ENCODE assay signal across 1 cellular context in genomic region chr9:32136700-32137339, GRCh38.
TF ChIP-seq lines count a peak whose summit lies in the region.

No MANE protein-coding gene starts in this region.

TF ChIP-seq in HepG2, 621 proteins besides CTCF, POLR2A, EP300 and RAD21 (continued from another document and continues in another):
- TF ChIP-seq, protein P1, sequence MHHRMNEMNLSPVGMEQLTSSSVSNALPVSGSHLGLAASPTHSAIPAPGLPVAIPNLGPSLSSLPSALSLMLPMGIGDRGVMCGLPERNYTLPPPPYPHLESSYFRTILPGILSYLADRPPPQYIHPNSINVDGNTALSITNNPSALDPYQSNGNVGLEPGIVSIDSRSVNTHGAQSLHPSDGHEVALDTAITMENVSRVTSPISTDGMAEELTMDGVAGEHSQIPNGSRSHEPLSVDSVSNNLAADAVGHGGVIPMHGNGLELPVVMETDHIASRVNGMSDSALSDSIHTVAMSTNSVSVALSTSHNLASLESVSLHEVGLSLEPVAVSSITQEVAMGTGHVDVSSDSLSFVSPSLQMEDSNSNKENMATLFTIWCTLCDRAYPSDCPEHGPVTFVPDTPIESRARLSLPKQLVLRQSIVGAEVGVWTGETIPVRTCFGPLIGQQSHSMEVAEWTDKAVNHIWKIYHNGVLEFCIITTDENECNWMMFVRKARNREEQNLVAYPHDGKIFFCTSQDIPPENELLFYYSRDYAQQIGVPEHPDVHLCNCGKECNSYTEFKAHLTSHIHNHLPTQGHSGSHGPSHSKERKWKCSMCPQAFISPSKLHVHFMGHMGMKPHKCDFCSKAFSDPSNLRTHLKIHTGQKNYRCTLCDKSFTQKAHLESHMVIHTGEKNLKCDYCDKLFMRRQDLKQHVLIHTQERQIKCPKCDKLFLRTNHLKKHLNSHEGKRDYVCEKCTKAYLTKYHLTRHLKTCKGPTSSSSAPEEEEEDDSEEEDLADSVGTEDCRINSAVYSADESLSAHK (CRISPR knock-in tag; IDR thresholded peaks at IDR 0.05; ENCODE audit: borderline replicate concordance) = no peak
- peak; percentile 55; the same call in 1 of the 2 replicates for TF ChIP-seq ZNF124 (CRISPR knock-in tag; IDR thresholded peaks at IDR 0.05)
- TF ChIP-seq SP140L (CRISPR knock-in tag; IDR thresholded peaks at IDR 0.05; ENCODE audit: borderline replicate concordance) = no peak
- peak; percentile 79 for TF ChIP-seq ZNF12 (CRISPR knock-in tag; IDR thresholded peaks at IDR 0.05)
- TF ChIP-seq, protein P2, sequence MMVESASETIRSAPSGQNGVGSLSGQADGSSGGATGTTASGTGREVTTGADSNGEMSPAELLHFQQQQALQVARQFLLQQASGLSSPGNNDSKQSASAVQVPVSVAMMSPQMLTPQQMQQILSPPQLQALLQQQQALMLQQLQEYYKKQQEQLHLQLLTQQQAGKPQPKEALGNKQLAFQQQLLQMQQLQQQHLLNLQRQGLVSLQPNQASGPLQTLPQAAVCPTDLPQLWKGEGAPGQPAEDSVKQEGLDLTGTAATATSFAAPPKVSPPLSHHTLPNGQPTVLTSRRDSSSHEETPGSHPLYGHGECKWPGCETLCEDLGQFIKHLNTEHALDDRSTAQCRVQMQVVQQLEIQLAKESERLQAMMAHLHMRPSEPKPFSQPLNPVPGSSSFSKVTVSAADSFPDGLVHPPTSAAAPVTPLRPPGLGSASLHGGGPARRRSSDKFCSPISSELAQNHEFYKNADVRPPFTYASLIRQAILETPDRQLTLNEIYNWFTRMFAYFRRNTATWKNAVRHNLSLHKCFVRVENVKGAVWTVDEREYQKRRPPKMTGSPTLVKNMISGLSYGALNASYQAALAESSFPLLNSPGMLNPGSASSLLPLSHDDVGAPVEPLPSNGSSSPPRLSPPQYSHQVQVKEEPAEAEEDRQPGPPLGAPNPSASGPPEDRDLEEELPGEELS (CRISPR knock-in tag; IDR thresholded peaks at IDR 0.05) = peak; percentile 97
- TF ChIP-seq, protein P3, sequence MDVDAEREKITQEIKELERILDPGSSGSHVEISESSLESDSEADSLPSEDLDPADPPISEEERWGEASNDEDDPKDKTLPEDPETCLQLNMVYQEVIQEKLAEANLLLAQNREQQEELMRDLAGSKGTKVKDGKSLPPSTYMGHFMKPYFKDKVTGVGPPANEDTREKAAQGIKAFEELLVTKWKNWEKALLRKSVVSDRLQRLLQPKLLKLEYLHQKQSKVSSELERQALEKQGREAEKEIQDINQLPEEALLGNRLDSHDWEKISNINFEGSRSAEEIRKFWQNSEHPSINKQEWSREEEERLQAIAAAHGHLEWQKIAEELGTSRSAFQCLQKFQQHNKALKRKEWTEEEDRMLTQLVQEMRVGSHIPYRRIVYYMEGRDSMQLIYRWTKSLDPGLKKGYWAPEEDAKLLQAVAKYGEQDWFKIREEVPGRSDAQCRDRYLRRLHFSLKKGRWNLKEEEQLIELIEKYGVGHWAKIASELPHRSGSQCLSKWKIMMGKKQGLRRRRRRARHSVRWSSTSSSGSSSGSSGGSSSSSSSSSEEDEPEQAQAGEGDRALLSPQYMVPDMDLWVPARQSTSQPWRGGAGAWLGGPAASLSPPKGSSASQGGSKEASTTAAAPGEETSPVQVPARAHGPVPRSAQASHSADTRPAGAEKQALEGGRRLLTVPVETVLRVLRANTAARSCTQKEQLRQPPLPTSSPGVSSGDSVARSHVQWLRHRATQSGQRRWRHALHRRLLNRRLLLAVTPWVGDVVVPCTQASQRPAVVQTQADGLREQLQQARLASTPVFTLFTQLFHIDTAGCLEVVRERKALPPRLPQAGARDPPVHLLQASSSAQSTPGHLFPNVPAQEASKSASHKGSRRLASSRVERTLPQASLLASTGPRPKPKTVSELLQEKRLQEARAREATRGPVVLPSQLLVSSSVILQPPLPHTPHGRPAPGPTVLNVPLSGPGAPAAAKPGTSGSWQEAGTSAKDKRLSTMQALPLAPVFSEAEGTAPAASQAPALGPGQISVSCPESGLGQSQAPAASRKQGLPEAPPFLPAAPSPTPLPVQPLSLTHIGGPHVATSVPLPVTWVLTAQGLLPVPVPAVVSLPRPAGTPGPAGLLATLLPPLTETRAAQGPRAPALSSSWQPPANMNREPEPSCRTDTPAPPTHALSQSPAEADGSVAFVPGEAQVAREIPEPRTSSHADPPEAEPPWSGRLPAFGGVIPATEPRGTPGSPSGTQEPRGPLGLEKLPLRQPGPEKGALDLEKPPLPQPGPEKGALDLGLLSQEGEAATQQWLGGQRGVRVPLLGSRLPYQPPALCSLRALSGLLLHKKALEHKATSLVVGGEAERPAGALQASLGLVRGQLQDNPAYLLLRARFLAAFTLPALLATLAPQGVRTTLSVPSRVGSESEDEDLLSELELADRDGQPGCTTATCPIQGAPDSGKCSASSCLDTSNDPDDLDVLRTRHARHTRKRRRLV (CRISPR knock-in tag; IDR thresholded peaks at IDR 0.05) = no peak
- TF ChIP-seq, protein P4, sequence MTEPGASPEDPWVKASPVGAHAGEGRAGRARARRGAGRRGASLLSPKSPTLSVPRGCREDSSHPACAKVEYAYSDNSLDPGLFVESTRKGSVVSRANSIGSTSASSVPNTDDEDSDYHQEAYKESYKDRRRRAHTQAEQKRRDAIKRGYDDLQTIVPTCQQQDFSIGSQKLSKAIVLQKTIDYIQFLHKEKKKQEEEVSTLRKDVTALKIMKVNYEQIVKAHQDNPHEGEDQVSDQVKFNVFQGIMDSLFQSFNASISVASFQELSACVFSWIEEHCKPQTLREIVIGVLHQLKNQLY (CRISPR knock-in tag; IDR thresholded peaks at IDR 0.05) = peak; percentile 65
- no peak for TF ChIP-seq RFXAP (CRISPR knock-in tag; IDR thresholded peaks at IDR 0.05; ENCODE audit: borderline replicate concordance)
- TF ChIP-seq SCMH1 (CRISPR knock-in tag; IDR thresholded peaks at IDR 0.05; ENCODE audit: borderline replicate concordance) = no peak
- peak; percentile 61 for TF ChIP-seq ATF1 (CRISPR knock-in tag; IDR thresholded peaks at IDR 0.05)
- TF ChIP-seq ZMYM2 (CRISPR knock-in tag; IDR thresholded peaks at IDR 0.05) = peak; percentile 85
- TF ChIP-seq HOMEZ (CRISPR knock-in tag; IDR thresholded peaks at IDR 0.05; ENCODE audit: low read depth) = peak; percentile 97
- TF ChIP-seq RBFOX2 (IDR thresholded peaks at IDR 0.05; ENCODE audit: low read depth, low read length) = no peak
- no peak for TF ChIP-seq SNAI1 (CRISPR knock-in tag; IDR thresholded peaks at IDR 0.05; ENCODE audit: borderline replicate concordance)
- no peak; the same call in 1 of the 2 replicates for TF ChIP-seq GABPB1 (CRISPR knock-in tag; IDR thresholded peaks at IDR 0.05)
- TF ChIP-seq ZNF678 (CRISPR knock-in tag; IDR thresholded peaks at IDR 0.05) = no peak
- TF ChIP-seq NR1H2 (CRISPR knock-in tag; IDR thresholded peaks at IDR 0.05; ENCODE audit: borderline replicate concordance, low read depth) = no peak
- peak; percentile 96 for TF ChIP-seq CEBPB (IDR thresholded peaks at IDR 0.05; ENCODE audit: borderline replicate concordance, low read depth, low read length)
- TF ChIP-seq ZNF556 (CRISPR knock-in tag; IDR thresholded peaks at IDR 0.05; ENCODE audit: borderline replicate concordance) = no peak; the same call in 1 of the 2 replicates
- TF ChIP-seq NFKB2 (CRISPR knock-in tag; IDR thresholded peaks at IDR 0.05; ENCODE audit: borderline replicate concordance) = no peak
- peak; percentile 69; the same call in 1 of the 2 replicates for TF ChIP-seq MIER2 (CRISPR knock-in tag; IDR thresholded peaks at IDR 0.05)
- peak; percentile 83 for TF ChIP-seq TBX2 (CRISPR knock-in tag; IDR thresholded peaks at IDR 0.05; ENCODE audit: borderline replicate concordance)
- no peak for TF ChIP-seq ZNF691 (CRISPR knock-in tag; IDR thresholded peaks at IDR 0.05; ENCODE audit: borderline replicate concordance, low read depth)
- no peak for TF ChIP-seq KLF12 (CRISPR knock-in tag; IDR thresholded peaks at IDR 0.05; ENCODE audit: borderline replicate concordance)
- no peak for TF ChIP-seq ZNF773 (CRISPR knock-in tag; IDR thresholded peaks at IDR 0.05; ENCODE audit: borderline replicate concordance)
- TF ChIP-seq, protein P5, sequence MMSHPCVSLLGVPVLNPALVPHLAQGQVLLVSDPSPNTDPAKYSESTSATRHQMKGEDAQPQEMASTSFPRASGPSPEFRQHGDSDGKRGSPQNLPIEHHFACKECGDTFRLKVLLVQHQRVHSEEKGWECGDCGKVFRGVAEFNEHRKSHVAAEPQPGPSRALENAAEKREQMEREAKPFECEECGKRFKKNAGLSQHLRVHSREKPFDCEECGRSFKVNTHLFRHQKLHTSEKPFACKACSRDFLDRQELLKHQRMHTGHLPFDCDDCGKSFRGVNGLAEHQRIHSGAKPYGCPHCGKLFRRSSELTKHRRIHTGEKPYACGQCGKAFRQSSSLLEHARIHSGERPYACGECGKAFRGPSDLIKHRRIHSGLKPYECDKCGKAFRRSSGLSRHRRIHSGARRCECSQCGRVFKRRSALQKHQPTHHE (CRISPR knock-in tag; IDR thresholded peaks at IDR 0.05; ENCODE audit: borderline replicate concordance) = peak; percentile 70; the same call in 1 of the 2 replicates
- TF ChIP-seq ZNF432 (CRISPR knock-in tag; IDR thresholded peaks at IDR 0.05; ENCODE audit: borderline replicate concordance) = no peak
- peak; percentile 48; the same call in 1 of the 2 replicates for TF ChIP-seq ZMYM3 (CRISPR knock-in tag; IDR thresholded peaks at IDR 0.05)
- TF ChIP-seq TRIM24 (CRISPR knock-in tag; IDR thresholded peaks at IDR 0.05) = 0 out of 2 replicates have a peak, but pooled peaks have one; percentile 48
- no peak for TF ChIP-seq FOXM1 (CRISPR knock-in tag; IDR thresholded peaks at IDR 0.05)
- no peak for TF ChIP-seq ZBTB26 (CRISPR knock-in tag; IDR thresholded peaks at IDR 0.05; ENCODE audit: borderline replicate concordance)
- no peak for TF ChIP-seq MAFK (conservative IDR thresholded peaks at IDR 0.05 in 1 of 2, IDR thresholded peaks at IDR 0.05 in 1 of 2; ENCODE audit: low read length in 2 of 2)
- no peak for TF ChIP-seq ZNF496 (CRISPR knock-in tag; IDR thresholded peaks at IDR 0.05; ENCODE audit: insufficient replicate concordance)
- TF ChIP-seq NFE2 (CRISPR knock-in tag; IDR thresholded peaks at IDR 0.05) = no peak
- TF ChIP-seq ZNF20 (CRISPR knock-in tag; IDR thresholded peaks at IDR 0.05) = no peak
- no peak for TF ChIP-seq SIN3B (IDR thresholded peaks at IDR 0.05; ENCODE audit: low read length)
- no peak for TF ChIP-seq SRY (CRISPR knock-in tag; IDR thresholded peaks at IDR 0.05)
- TF ChIP-seq CENPT (CRISPR knock-in tag; IDR thresholded peaks at IDR 0.05; ENCODE audit: low read depth) = no peak
- TF ChIP-seq NCOA2 (CRISPR knock-in tag; IDR thresholded peaks at IDR 0.05) = peak; percentile 97
- TF ChIP-seq ZNF530 (CRISPR knock-in tag; IDR thresholded peaks at IDR 0.05; ENCODE audit: low read depth) = no peak
- TF ChIP-seq ZNF598 (CRISPR knock-in tag; IDR thresholded peaks at IDR 0.05; ENCODE audit: borderline replicate concordance) = no peak
- TF ChIP-seq, protein P6, sequence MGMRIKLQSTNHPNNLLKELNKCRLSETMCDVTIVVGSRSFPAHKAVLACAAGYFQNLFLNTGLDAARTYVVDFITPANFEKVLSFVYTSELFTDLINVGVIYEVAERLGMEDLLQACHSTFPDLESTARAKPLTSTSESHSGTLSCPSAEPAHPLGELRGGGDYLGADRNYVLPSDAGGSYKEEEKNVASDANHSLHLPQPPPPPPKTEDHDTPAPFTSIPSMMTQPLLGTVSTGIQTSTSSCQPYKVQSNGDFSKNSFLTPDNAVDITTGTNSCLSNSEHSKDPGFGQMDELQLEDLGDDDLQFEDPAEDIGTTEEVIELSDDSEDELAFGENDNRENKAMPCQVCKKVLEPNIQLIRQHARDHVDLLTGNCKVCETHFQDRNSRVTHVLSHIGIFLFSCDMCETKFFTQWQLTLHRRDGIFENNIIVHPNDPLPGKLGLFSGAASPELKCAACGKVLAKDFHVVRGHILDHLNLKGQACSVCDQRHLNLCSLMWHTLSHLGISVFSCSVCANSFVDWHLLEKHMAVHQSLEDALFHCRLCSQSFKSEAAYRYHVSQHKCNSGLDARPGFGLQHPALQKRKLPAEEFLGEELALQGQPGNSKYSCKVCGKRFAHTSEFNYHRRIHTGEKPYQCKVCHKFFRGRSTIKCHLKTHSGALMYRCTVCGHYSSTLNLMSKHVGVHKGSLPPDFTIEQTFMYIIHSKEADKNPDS (CRISPR knock-in tag; IDR thresholded peaks at IDR 0.05) = peak; percentile 74; the same call in 1 of the 2 replicates
- no peak for TF ChIP-seq ZSCAN29 (CRISPR knock-in tag; conservative IDR thresholded peaks at IDR 0.05)
- no peak for TF ChIP-seq MNT (IDR thresholded peaks at IDR 0.05)
